Comparison of ENCODE assay signal across 8 cellular contexts in genomic region chr3:38029400-38030125, GRCh38. TPM values are rescaled to one million over a fixed set of nuclear protein-coding genes. Genes with fewer than 3 reads are reported as not detected.
DNase-seq lines count a peak whose midpoint lies in the region; ATAC-seq and TF ChIP-seq lines count a peak whose summit lies in the region.

Gene PLCD1 (minus strand): TSS chr3:38029642. CDS start chr3:38029539, 103 bp downstream.

- no peak within 1 kb of the TSS for H3K27ac ChIP-seq in AG04450 (ENCODE audit: low read depth, low read length)

- POLR2A ChIA-PET in AG04450 (lab: Yijun Ruan, JAX) = interaction anchor here (1.0 kb wide), 1 partner anchor 135 kb away, joined by 3 read pairs; no protein-coding TSS in a partner anchor

- intact Hi-C loops in head of caudate nucleus (cut with DNase I) = no loop called here

- H3K4me1 ChIP-seq in adipocyte (ENCODE audit: control insufficient read depth, insufficient read depth, low read length) (peaks cover 32% of the 10 kb centered on the region), neuron (ENCODE audit: insufficient read depth, low read length) (peaks cover 23% of the 10 kb centered on the region)

- H3K9me3 ChIP-seq in AG04450 (ENCODE audit: control insufficient read depth, insufficient read depth, low read length) (no peaks in the 10 kb centered on the region; the same call in 1 of the 2 replicates), adipocyte (ENCODE audit: control insufficient read depth, low read length) (no peaks in the 10 kb centered on the region), neuron (ENCODE audit: low read length) (no peaks in the 10 kb centered on the region)

- DNase-seq in AG04450 (ENCODE audit: low read depth, low spot score) (no peak), LHCN-M2 (ENCODE audit: low read depth) (peak; percentile 77), adipocyte (ENCODE audit: low read depth) (peak; percentile 88), head of caudate nucleus (peak in 38 of 42 donors; percentile 27 to 78 (median 60)), SIG-M5 treated with dmso at 0.1 percent for 504 hours (lab: John Stamatoyannopoulos, UW; ENCODE audit: unreplicated experiment) (no peak)

- ATAC-seq in GM18870 (IDR thresholded peaks at IDR 0.05; ENCODE audit: unreplicated experiment) (no peak), GM21528 (IDR thresholded peaks at IDR 0.05; ENCODE audit: low FRiP score, unreplicated experiment) (no peak)

- CTCF ChIA-PET in AG04450 (lab: Charles Lee) = interaction anchor here (0.6 to 1.4 kb wide), 2 partner anchors 22 to 26 kb away, joined by 4 to 6 read pairs; no protein-coding TSS in a partner anchor

- H2AFZ ChIP-seq in neuron (ENCODE audit: low read depth, low read length) = peak within 1 kb of the TSS; percentile 17

- TF ChIP-seq CTCF in AG04450 (IDR thresholded peaks at IDR 0.05; ENCODE audit: low read depth, low read length) = no peak

- peak within 1 kb of the TSS; percentile 85 for H3K9ac ChIP-seq in adipocyte (ENCODE audit: low read length)

- H3K36me3 ChIP-seq in adipocyte (ENCODE audit: control insufficient read depth, insufficient read depth, low read length, severe bottlenecking) (no peaks in the 10 kb centered on the region), neuron (ENCODE audit: insufficient read depth, low read length) (peaks cover 7% of the 10 kb centered on the region)

- H3K4me3 ChIP-seq in AG04450 (ENCODE audit: low read depth, low read length) (peak within 1 kb of the TSS; percentile 64), adipocyte (ENCODE audit: low read length) (peak within 1 kb of the TSS; percentile 84), neuron (ENCODE audit: low read length) (peak within 1 kb of the TSS; percentile 82)

- no peaks in the 10 kb centered on the region for H3K27me3 ChIP-seq in AG04450 (ENCODE audit: control insufficient read depth, insufficient read depth, low read length)
- no peaks in the 10 kb centered on the region for H3K27me3 ChIP-seq in adipocyte (replicated peaks; ENCODE audit: control insufficient read depth, insufficient read depth, low read length)
- peaks cover 3% of the 10 kb centered on the region for H3K27me3 ChIP-seq in neuron (ENCODE audit: insufficient read depth, low read length)

RNA-seq across cellular contexts. Expression of gene PLCD1, which starts in this region (rescaled TPM):
- 14.4 and 17.0 TPM in 2 replicates for polyA plus RNA-seq in AG04450 (2011; rRNA removed)
- polyA minus RNA-seq in AG04450 (2011; rRNA and poly(A)+ RNA removed) = 20.6 and 32.9 TPM in 2 replicates
- 17.2 and 17.4 TPM in 2 replicates for total RNA-seq in LHCN-M2 (2014; rRNA removed)
- polyA plus RNA-seq in LHCN-M2 (2012) = 29.5 TPM

Comparison
In these comparisons a context has a peak if more than half of its experiments do, and no peak if none do; other contexts are left out.
1. DNase-seq: peak in LHCN-M2 (single experiment), adipocyte (single experiment) and head of caudate nucleus (38 of 42); none in AG04450 (single experiment) and SIG-M5 treated with dmso at 0.1 percent for 504 hours (single experiment).
2. Peak in every context shown above with its lines, with median percentiles within 50 percentile points of each other: H3K4me3 ChIP-seq.